In genomic region chr1:159214149-159214760, GRCh38 we compare ENCODE assay signal across 8 cellular contexts.
A peak's percentile ranks its signal among the peaks of the same experiment; 100 is the strongest.
DNase-seq lines count a peak whose midpoint lies in the region; ATAC-seq lines count a peak whose summit lies in the region.

No MANE protein-coding gene starts in this region.

- peak; percentile 67 for ATAC-seq in HG02642 (IDR thresholded peaks at IDR 0.05; ENCODE audit: poor library complexity, unreplicated experiment)
- ATAC-seq in HG03135 (IDR thresholded peaks at IDR 0.05; ENCODE audit: unreplicated experiment): no peak

- H3K4me3 ChIP-seq in adipocyte (ENCODE audit: low read length): no peak overlapping the region

- H3K9ac ChIP-seq in adipocyte (ENCODE audit: low read length): no peak overlapping the region

- H3K9me3 ChIP-seq in adipocyte (ENCODE audit: control insufficient read depth, low read length): no peaks in the 10 kb centered on the region

- DNase-seq in NCI-H510A treated with DMSO at 0.1 percent for 48 hours (lab: John Stamatoyannopoulos, UW) (peak; percentile 38), NCI-H510A (lab: John Stamatoyannopoulos, UW) (no peak), OCI-M2 (lab: John Stamatoyannopoulos, UW; ENCODE audit: unreplicated experiment) (peak; percentile 33), adipocyte (ENCODE audit: low read depth) (peak; percentile 73), inferior parietal cortex (ENCODE audit: extremely low spot score) (peak; percentile 75)
- DNase-seq in stimulated activated CD4-positive, alpha-beta T cell treated with anti-CD3 and anti-CD28 coated beads, Interleukin-4, amount 100 ng/mL, for 24 hours: peak; percentile 45

- H3K4me1 ChIP-seq in adipocyte (ENCODE audit: control insufficient read depth, insufficient read depth, low read length): no peaks in the 10 kb centered on the region

- H3K36me3 ChIP-seq in adipocyte (ENCODE audit: control insufficient read depth, insufficient read depth, low read length, severe bottlenecking): no peaks in the 10 kb centered on the region

- H3K27me3 ChIP-seq in adipocyte (replicated peaks; ENCODE audit: control insufficient read depth, insufficient read depth, low read length): peaks cover 55% of the 10 kb centered on the region
